ENCODE assay signal across 22 cellular contexts in genomic region chr11:74860743-74861142, GRCh38.
"Had no signal": no experiment of that assay in that cellular context is flagged by ENCODE, and none has a peak within 500 bp of the region (broad histone marks: within the 10 kb centered on the region; RNA-seq: fewer than 3 reads in every experiment).

No MANE protein-coding gene starts in this region.

- H3K4me3 Mint-ChIP-seq: effector memory CD8-positive, alpha-beta T cell; naive thymus-derived CD4-positive, alpha-beta T cell; nephron; neural progenitor cell; stimulated activated naive CD8-positive, alpha-beta T cell treated with anti-CD3 and anti-CD28 coated beads, Interleukin-15, amount 100 ng/mL, for 72 hours had no signal

- H3K4me1 Mint-ChIP-seq: nephron, neural progenitor cell had no signal

- DNase-seq: dermis blood vessel endothelial cell; effector memory CD8-positive, alpha-beta T cell; esophagus squamous epithelium; hypothalamus; kidney; left cardiac atrium; left lung; midbrain; naive thymus-derived CD4-positive, alpha-beta T cell; nucleus accumbens; stimulated activated CD4-positive, alpha-beta T cell treated with anti-CD3 and anti-CD28 coated beads, Interleukin-12 subunit alpha, Interleukin-12 subunit beta, amount 100 ng/mL, for 4 hours; stimulated activated CD4-positive, alpha-beta T cell treated with anti-CD3 and anti-CD28 coated beads, Interleukin-1b, Interleukin-23, amount 100 ng/mL, for 48 hours; stimulated activated CD4-positive, alpha-beta T cell treated with anti-CD3 and anti-CD28 coated beads, Interleukin-4, amount 100 ng/mL, for 1 hour; stimulated activated CD8-positive, alpha-beta memory T cell treated with anti-CD3 and anti-CD28 coated beads, Interleukin-4, amount 100 ng/mL, for 48 hours; stimulated activated naive CD4-positive, alpha-beta T cell; stimulated activated naive CD8-positive, alpha-beta T cell treated with anti-CD3 and anti-CD28 coated beads, Interleukin-15, amount 100 ng/mL, for 72 hours; transverse colon; upper lobe of right lung; uterus had no signal

- ATAC-seq: effector memory CD8-positive, alpha-beta T cell; left cardiac atrium; left lung; naive thymus-derived CD4-positive, alpha-beta T cell; sciatic nerve; stimulated activated naive CD8-positive, alpha-beta T cell treated with anti-CD3 and anti-CD28 coated beads, Interleukin-15, amount 100 ng/mL, for 72 hours; upper lobe of right lung had no signal

- H3K27me3 Mint-ChIP-seq: effector memory CD8-positive, alpha-beta T cell; naive thymus-derived CD4-positive, alpha-beta T cell; stimulated activated naive CD8-positive, alpha-beta T cell treated with anti-CD3 and anti-CD28 coated beads, Interleukin-15, amount 100 ng/mL, for 72 hours had no signal

- H3K27ac Mint-ChIP-seq: effector memory CD8-positive, alpha-beta T cell; naive thymus-derived CD4-positive, alpha-beta T cell; nephron; neural progenitor cell had no signal
